Comparison of ENCODE assay signal across 22 cellular contexts in the genomic region with DNA sequence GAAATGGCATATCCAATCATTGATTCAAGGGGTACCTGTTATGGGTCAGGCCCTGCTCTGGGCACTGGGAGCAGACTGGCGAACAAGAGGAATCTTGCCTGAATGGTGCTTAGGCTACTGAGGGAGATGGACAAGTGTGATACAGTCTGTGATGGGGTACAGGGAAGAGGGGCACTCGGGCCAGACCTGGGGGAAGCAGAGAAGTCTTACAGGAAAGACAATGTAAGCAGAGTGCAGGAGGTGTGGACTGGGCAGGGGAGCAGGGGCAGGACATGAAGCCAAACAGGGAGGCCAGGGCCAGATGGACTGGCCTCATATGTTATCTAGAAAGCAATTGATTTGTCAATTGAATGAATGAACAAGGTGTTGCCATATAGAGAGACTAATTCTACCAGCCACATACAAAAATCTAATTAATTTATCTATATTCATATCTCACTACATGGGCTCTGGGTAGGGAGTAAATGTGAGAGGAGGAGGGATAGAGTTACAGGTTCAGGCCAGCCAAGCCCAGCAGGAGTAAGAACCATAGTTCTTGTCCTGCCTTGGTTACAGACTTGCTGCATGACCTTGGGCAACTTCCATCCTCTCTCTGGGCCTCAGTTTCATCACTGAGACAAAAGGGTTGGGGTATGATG. TPM values are rescaled to one million over a fixed set of nuclear protein-coding genes. Genes with fewer than 3 reads are reported as not detected.
"Had no signal": no experiment of that assay in that cellular context is flagged by ENCODE, and none has a peak within 500 bp of the region (broad histone marks: within the 10 kb centered on the region; RNA-seq: fewer than 3 reads in every experiment).

No MANE protein-coding gene starts in this region.

- ATAC-seq: activated CD4-positive, alpha-beta T cell treated with anti-CD3 and anti-CD28 coated beads for 36 hours; activated naive CD4-positive, alpha-beta T cell treated with anti-CD3 and anti-CD28 coated beads, Interleukin-2, amount 50 U/mL, for 72 hours; gastrocnemius medialis; left cardiac atrium; lower lobe of right lung; naive thymus-derived CD4-positive, alpha-beta T cell; psoas muscle had no signal

- H3K27ac ChIP-seq: dorsolateral prefrontal cortex, esophagus squamous epithelium, gastrocnemius medialis, lower lobe of right lung, neutrophil, ovary, psoas muscle, right atrium auricular region, tibial artery, uterus had no signal

- DNase-seq: activated B cell treated with CpG ODN at 0.5 μM for 24 hours; activated CD4-positive, alpha-beta T cell treated with anti-CD3 and anti-CD28 coated beads for 36 hours; activated CD4-positive, alpha-beta T cell treated with anti-CD3 and anti-CD28 coated beads, Interleukin-2, amount 50 U/mL, for 48 hours; caudate nucleus; esophagus squamous epithelium; gastrocnemius medialis; left cardiac atrium; lower lobe of right lung; naive thymus-derived CD4-positive, alpha-beta T cell; psoas muscle; stimulated activated CD4-positive, alpha-beta T cell treated with anti-CD3 and anti-CD28 coated beads, Interleukin-4, amount 100 ng/mL, for 4 hours; substantia nigra; T1000; uterus had no signal

- H3K9me3 ChIP-seq: esophagus squamous epithelium, gastrocnemius medialis, lower lobe of right lung, neutrophil, ovary, psoas muscle, right atrium auricular region, tibial artery, uterus had no signal

- H3K4me3 ChIP-seq: dorsolateral prefrontal cortex, esophagus squamous epithelium, gastrocnemius medialis, lower lobe of right lung, ovary, psoas muscle, right atrium auricular region, tibial artery, uterus had no signal

- H3K36me3 ChIP-seq: esophagus squamous epithelium, gastrocnemius medialis, lower lobe of right lung, neutrophil, ovary, right atrium auricular region, tibial artery, uterus had no signal

- H3K27me3 ChIP-seq: dorsolateral prefrontal cortex, gastrocnemius medialis, ovary, right atrium auricular region, uterus had no signal

RNA-seq across cellular contexts. Expression of gene IGDCC4, which starts 3.6 kb away (rescaled TPM):
- total RNA-seq: activated B cell treated with CpG ODN at 0.5 μM for 24 hours had no signal
- polyA plus RNA-seq: aorta had no signal

RNA-seq across cellular contexts. Expression of gene IGDCC3, which starts 48.5 kb away (rescaled TPM):
- total RNA-seq: activated B cell treated with CpG ODN at 0.5 μM for 24 hours; activated CD4-positive, alpha-beta T cell treated with anti-CD3 and anti-CD28 coated beads for 36 hours; activated naive CD4-positive, alpha-beta T cell treated with anti-CD3 and anti-CD28 coated beads, Interleukin-2, amount 50 U/mL, for 72 hours; activated T-helper 1 cell treated with anti-CD3 and anti-CD28 coated beads, Interleukin-12 subunit alpha, Interleukin-12 subunit beta, Interleukin-2, Interleukin-4 antibody, amounts not matched to agents 30 ng/mL and 10 ng/mL and 1 ng/mL, durations not matched to agents 14 hours and 24 hours and 36 hours; aorta; esophagus squamous epithelium; gastrocnemius medialis; lower lobe of right lung; naive thymus-derived CD4-positive, alpha-beta T cell; psoas muscle; right atrium auricular region had no signal
- polyA plus RNA-seq: aorta; naive thymus-derived CD4-positive, alpha-beta T cell; psoas muscle had no signal
